7 cellular contexts compared by ENCODE assay signal in the genomic region with DNA sequence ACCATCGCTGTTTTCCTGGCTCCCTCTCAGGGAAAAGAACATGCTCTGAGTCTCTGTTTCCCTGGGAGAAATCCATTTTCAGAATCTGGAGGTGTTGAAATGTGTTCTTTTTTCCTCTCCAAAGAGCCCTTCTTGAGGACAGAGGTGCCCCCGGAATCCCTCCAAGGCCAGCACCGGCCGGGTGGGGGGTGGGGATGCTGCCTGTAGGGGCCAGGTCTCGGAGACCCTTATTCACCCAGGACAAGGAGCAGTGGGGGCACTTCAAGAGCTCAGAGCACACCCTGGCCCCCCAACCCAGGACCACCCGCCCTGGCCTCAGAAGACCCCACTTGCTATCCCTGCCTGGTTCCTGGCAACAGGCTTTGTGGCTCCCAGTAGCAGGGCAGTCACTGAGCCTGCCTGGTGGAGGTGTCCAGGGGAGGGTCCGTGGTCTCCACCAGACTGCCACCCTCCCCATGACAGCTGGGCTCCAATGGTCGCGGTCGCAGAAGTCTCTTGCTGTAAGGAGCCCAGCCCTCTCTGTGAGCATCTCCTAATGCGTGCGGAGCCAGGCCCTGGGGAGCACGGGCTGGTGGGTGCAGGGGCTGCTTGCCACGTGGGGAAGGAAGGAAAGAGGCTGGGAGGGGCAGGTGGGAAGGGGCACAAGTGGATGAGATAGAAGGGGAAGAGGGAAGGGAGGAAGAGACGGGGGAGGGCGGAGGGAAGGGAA. TPM values are rescaled to one million over a fixed set of nuclear protein-coding genes. Genes with fewer than 3 reads are reported as not detected.
"Had no signal": no experiment of that assay in that cellular context is flagged by ENCODE, and none has a peak within 500 bp of the region (broad histone marks: within the 10 kb centered on the region; RNA-seq: fewer than 3 reads in every experiment).

No MANE protein-coding gene starts in this region.

- H3K4me3 ChIP-seq: GM23338, K562 had no signal

- ATAC-seq: GM23338, K562 had no signal

- H2AFZ ChIP-seq: GM23338 had no signal

- H3K4me3 Mint-ChIP-seq: GM23338, H9 had no signal

- H3K4me1 Mint-ChIP-seq: GM23338 had no signal

- H3K27ac Mint-ChIP-seq: GM23338, H9 had no signal

- DNase-seq: H9, HCEC 1CT, IMR-90, KG1 had no signal

- H3K4me2 ChIP-seq: GM23338 had no signal

- H3K27ac ChIP-seq: HL-60 had no signal

RNA-seq across cellular contexts. Expression of gene DIO3, which starts 13.2 kb away (rescaled TPM):
- total RNA-seq: H9, IMR-90, K562 had no signal
- polyA plus RNA-seq: IMR-90, K562 had no signal
